In the genomic region with DNA sequence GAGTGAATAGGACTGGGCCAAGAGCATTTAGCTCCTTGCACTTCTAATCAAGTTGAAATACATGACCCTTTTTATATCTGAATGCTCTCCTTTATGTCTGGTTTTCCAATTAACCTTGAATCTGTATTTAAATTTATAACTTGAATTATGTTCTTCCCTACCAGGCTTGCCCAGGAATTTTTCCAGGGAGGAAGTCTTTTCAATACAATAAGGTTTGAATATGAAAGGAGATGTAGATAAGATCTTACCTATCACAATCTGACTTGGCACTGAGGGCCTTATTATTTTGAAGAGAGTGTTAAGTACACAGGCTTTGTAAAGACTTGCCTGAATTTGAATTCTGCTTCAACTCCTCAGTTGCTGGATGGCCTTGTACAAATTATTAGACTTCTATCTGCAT, we compare ENCODE assay signal across 26 cellular contexts.
"Had no signal": no experiment of that assay in that cellular context is flagged by ENCODE, and none has a peak within 500 bp of the region (broad histone marks: within the 10 kb centered on the region; RNA-seq: fewer than 3 reads in every experiment).

No MANE protein-coding gene starts in this region.

- H3K27me3 ChIP-seq: body of pancreas, dorsolateral prefrontal cortex, gastrocnemius medialis, neutrophil, right lobe of liver, testis had no signal

- DNase-seq: activated CD4-positive, alpha-beta T cell treated with anti-CD3 and anti-CD28 coated beads for 4 hours; activated CD4-positive, alpha-beta T cell treated with anti-CD3 and anti-CD28 coated beads, Interleukin-2, amount 50 U/mL, for 4 hours; activated naive CD4-positive, alpha-beta T cell; activated T-cell treated with anti-CD3 and anti-CD28 coated beads for 4 hours; activated T-cell treated with anti-CD3 and anti-CD28 coated beads, Interleukin-2, amount 50 U/mL, for 72 hours; anterior cingulate cortex; body of pancreas; cerebellar nuclear complex; dorsolateral prefrontal cortex; effector memory CD4-positive, alpha-beta T cell; erythroblast; gastrocnemius medialis; glutamatergic neuron; islet precursor cell; left cardiac atrium; left ventricle myocardium superior; naive B cell; nephron progenitor cell; right lobe of liver; stimulated activated CD4-positive, alpha-beta T cell treated with anti-CD3 and anti-CD28 coated beads, Interleukin-12 subunit alpha, Interleukin-12 subunit beta, amount 100 ng/mL, for 4 hours; stimulated activated CD4-positive, alpha-beta T cell treated with anti-CD3 and anti-CD28 coated beads, Interleukin-4, amount 100 ng/mL, for 1 hour; stimulated activated naive CD8-positive, alpha-beta T cell treated with anti-CD3 and anti-CD28 coated beads, Interleukin-15, Interleukin-2, amounts not matched to agents 100 U/mL and 50 U/mL, for 24 hours; testis; transverse colon had no signal

- ATAC-seq: activated T-cell treated with anti-CD3 and anti-CD28 coated beads, Interleukin-2, amount 50 U/mL, for 72 hours; body of pancreas; gastrocnemius medialis; left cardiac atrium; left ventricle myocardium superior; right lobe of liver; stimulated activated naive CD8-positive, alpha-beta T cell treated with anti-CD3 and anti-CD28 coated beads, Interleukin-15, Interleukin-2, amounts not matched to agents 100 U/mL and 50 U/mL, for 24 hours had no signal

- H3K4me1 ChIP-seq: body of pancreas, gastrocnemius medialis, right lobe of liver, testis had no signal

- H3K4me3 ChIP-seq: body of pancreas, coronary artery, dorsolateral prefrontal cortex, gastrocnemius medialis, right lobe of liver, testis, transverse colon had no signal

- H3K36me3 ChIP-seq: gastrocnemius medialis, neutrophil, right lobe of liver, transverse colon had no signal

- H3K27ac ChIP-seq: body of pancreas, coronary artery, dorsolateral prefrontal cortex, gastrocnemius medialis, neutrophil, right lobe of liver, testis, transverse colon had no signal

- H3K9me3 ChIP-seq: body of pancreas, gastrocnemius medialis, neutrophil, right lobe of liver, testis, transverse colon had no signal
